ENCODE assay signal across 14 cellular contexts in the genomic region with DNA sequence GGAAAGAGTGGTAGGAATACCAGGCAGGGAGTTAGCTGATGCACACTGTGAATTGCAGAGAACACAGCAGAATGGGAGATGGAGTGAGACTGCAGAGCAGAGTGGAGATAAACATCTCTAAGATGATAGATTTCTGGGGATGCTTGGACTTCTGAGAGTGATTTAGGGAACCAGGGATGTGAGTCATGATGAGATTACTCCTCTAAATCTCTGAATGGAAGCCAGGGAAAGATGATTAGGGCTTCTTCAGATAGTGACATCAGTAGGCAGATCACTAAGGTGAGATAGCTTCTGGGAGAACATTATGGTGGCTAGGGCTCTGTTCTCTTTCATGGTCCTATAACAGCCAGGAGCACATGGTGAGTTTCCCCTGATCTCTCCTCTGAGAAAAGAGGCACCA.
"Had no signal": no experiment of that assay in that cellular context is flagged by ENCODE, and none has a peak within 500 bp of the region (broad histone marks: within the 10 kb centered on the region; RNA-seq: fewer than 3 reads in every experiment).

No MANE protein-coding gene starts in this region.

- H3K36me3 Mint-ChIP-seq: activated naive CD8-positive, alpha-beta T cell treated with anti-CD3 and anti-CD28 coated beads, Interleukin-2, amount 10 ng/mL, durations not matched to agents 7 days and 5 days; natural killer cell treated with Interleukin-12 subunit alpha and Interleukin-12 subunit beta and Interleukin-15 and Interleukin-18, amount 100 ng/mL, for 72 hours; stimulated activated memory B cell treated with anti-CD40 and anti-IgM and Interleukin-4, amounts not matched to agents 10 μg/mL and 1 μg/mL and 100 μg/mL, for 72 hours had no signal

- H3K4me3 Mint-ChIP-seq: activated naive CD8-positive, alpha-beta T cell treated with anti-CD3 and anti-CD28 coated beads, Interleukin-2, amount 10 ng/mL, durations not matched to agents 7 days and 5 days; activated T-helper 1 cell treated with anti-CD3 and anti-CD28 coated beads, Interleukin-12 subunit alpha, Interleukin-12 subunit beta, Interleukin-2, Interleukin-4 antibody, amounts not matched to agents 30 ng/mL and 10 ng/mL and 1 ng/mL, durations not matched to agents 14 hours and 24 hours and 36 hours; effector memory CD8-positive, alpha-beta T cell; natural killer cell treated with Interleukin-12 subunit alpha and Interleukin-12 subunit beta and Interleukin-15 and Interleukin-18, amount 100 ng/mL, for 72 hours; stimulated activated memory B cell treated with anti-CD40 and anti-IgM and Interleukin-4, amounts not matched to agents 10 μg/mL and 1 μg/mL and 100 μg/mL, for 72 hours had no signal

- H3K27ac Mint-ChIP-seq: activated naive CD8-positive, alpha-beta T cell treated with anti-CD3 and anti-CD28 coated beads, Interleukin-2, amount 10 ng/mL, durations not matched to agents 7 days and 5 days; activated T-helper 1 cell treated with anti-CD3 and anti-CD28 coated beads, Interleukin-12 subunit alpha, Interleukin-12 subunit beta, Interleukin-2, Interleukin-4 antibody, amounts not matched to agents 30 ng/mL and 10 ng/mL and 1 ng/mL, durations not matched to agents 14 hours and 24 hours and 36 hours; effector memory CD8-positive, alpha-beta T cell; natural killer cell treated with Interleukin-12 subunit alpha and Interleukin-12 subunit beta and Interleukin-15 and Interleukin-18, amount 100 ng/mL, for 72 hours; stimulated activated memory B cell treated with anti-CD40 and anti-IgM and Interleukin-4, amounts not matched to agents 10 μg/mL and 1 μg/mL and 100 μg/mL, for 72 hours had no signal

- H3K79me2 ChIP-seq: hepatocyte had no signal

- H2AFZ ChIP-seq: hepatocyte had no signal

- H3K36me3 ChIP-seq: breast epithelium, left lung, tibial artery, uterus had no signal

- H3K4me1 ChIP-seq: breast epithelium, left lung, uterus had no signal

- H3K27me3 ChIP-seq: breast epithelium, hepatocyte, left lung, tibial artery, uterus had no signal

- H3K9me3 Mint-ChIP-seq: activated naive CD8-positive, alpha-beta T cell treated with anti-CD3 and anti-CD28 coated beads, Interleukin-2, amount 10 ng/mL, durations not matched to agents 7 days and 5 days; activated T-helper 1 cell treated with anti-CD3 and anti-CD28 coated beads, Interleukin-12 subunit alpha, Interleukin-12 subunit beta, Interleukin-2, Interleukin-4 antibody, amounts not matched to agents 30 ng/mL and 10 ng/mL and 1 ng/mL, durations not matched to agents 14 hours and 24 hours and 36 hours; stimulated activated memory B cell treated with anti-CD40 and anti-IgM and Interleukin-4, amounts not matched to agents 10 μg/mL and 1 μg/mL and 100 μg/mL, for 72 hours had no signal

- H3K27me3 Mint-ChIP-seq: activated naive CD8-positive, alpha-beta T cell treated with anti-CD3 and anti-CD28 coated beads, Interleukin-2, amount 10 ng/mL, durations not matched to agents 7 days and 5 days; effector memory CD8-positive, alpha-beta T cell; natural killer cell treated with Interleukin-12 subunit alpha and Interleukin-12 subunit beta and Interleukin-15 and Interleukin-18, amount 100 ng/mL, for 72 hours; stimulated activated memory B cell treated with anti-CD40 and anti-IgM and Interleukin-4, amounts not matched to agents 10 μg/mL and 1 μg/mL and 100 μg/mL, for 72 hours had no signal

- H3K4me3 ChIP-seq: breast epithelium, hepatocyte, left lung, tibial artery, uterus had no signal

- H3K27ac ChIP-seq: breast epithelium, epithelial cell of prostate, hepatocyte, left lung, tibial artery, uterus had no signal

- H3K4me2 ChIP-seq: hepatocyte had no signal

- H3K4me1 Mint-ChIP-seq: activated naive CD8-positive, alpha-beta T cell treated with anti-CD3 and anti-CD28 coated beads, Interleukin-2, amount 10 ng/mL, durations not matched to agents 7 days and 5 days; stimulated activated memory B cell treated with anti-CD40 and anti-IgM and Interleukin-4, amounts not matched to agents 10 μg/mL and 1 μg/mL and 100 μg/mL, for 72 hours had no signal

- DNase-seq: activated CD4-positive, alpha-beta T cell treated with anti-CD3 and anti-CD28 coated beads, Interleukin-2, amount 50 U/mL, for 1 hour; activated CD8-positive, alpha-beta memory T cell treated with anti-CD3 and anti-CD28 coated beads for 24 hours; activated naive CD8-positive, alpha-beta T cell treated with anti-CD3 and anti-CD28 coated beads, Interleukin-2, amount 10 ng/mL, durations not matched to agents 7 days and 5 days; dermis blood vessel endothelial cell; effector memory CD8-positive, alpha-beta T cell; left lung; tibial artery; uterus had no signal

- H3K9me3 ChIP-seq: breast epithelium, left lung, tibial artery, uterus had no signal
